12 cellular contexts compared by ENCODE assay signal in genomic region chr1:234433563-234434285, GRCh38. TPM values are rescaled to one million over a fixed set of nuclear protein-coding genes. Genes with fewer than 3 reads are reported as not detected.
DNase-seq lines count a peak whose midpoint lies in the region; ATAC-seq, FAIRE-seq and TF ChIP-seq lines count a peak whose summit lies in the region.
"Had no signal": no experiment of that assay in that cellular context is flagged by ENCODE, and none has a peak within 500 bp of the region (broad histone marks: within the 10 kb centered on the region; RNA-seq: fewer than 3 reads in every experiment).

No MANE protein-coding gene starts in this region.

- FAIRE-seq in RCC 7860 (lab: Jason Lieb, UNC): peak; percentile 84

- H3K4me3 ChIP-seq in GM12865 (ENCODE audit: low read depth, low read length): no peak overlapping the region
- no peak overlapping the region for H3K4me3 ChIP-seq in CD8-positive, alpha-beta memory T cell (ENCODE audit: low read length)
- H3K4me3 ChIP-seq: adrenal gland had no signal

- no peaks in the 10 kb centered on the region for H3K4me1 ChIP-seq in CD8-positive, alpha-beta memory T cell (ENCODE audit: insufficient read depth, low read length)
- H3K4me1 ChIP-seq: adrenal gland had no signal

- peak overlapping the region in 1 of 8 donors; percentile 43 for H3K27ac Mint-ChIP-seq in CD8-positive, alpha-beta memory T cell
- H3K27ac Mint-ChIP-seq: T-helper 2 cell treated with Interferon-gamma antibody and Interleukin-4, amounts not matched to agents 5 μg/mL and 100 μg/mL, for 36 hours had no signal

- H3K27ac ChIP-seq in CD8-positive, alpha-beta memory T cell (ENCODE audit: low read depth, low read length): no peak overlapping the region
- H3K27ac ChIP-seq: adrenal gland had no signal

- no peaks in the 10 kb centered on the region for H3K27me3 ChIP-seq in CD8-positive, alpha-beta memory T cell (ENCODE audit: insufficient read depth, low read length, poor library complexity, severe bottlenecking)
- H3K27me3 ChIP-seq: adrenal gland had no signal

- no peak overlapping the region for H3K4me3 Mint-ChIP-seq in CD8-positive, alpha-beta memory T cell
- H3K4me3 Mint-ChIP-seq: T-helper 2 cell treated with Interferon-gamma antibody and Interleukin-4, amounts not matched to agents 5 μg/mL and 100 μg/mL, for 36 hours had no signal

- CTCF ChIA-PET in CD8-positive, alpha-beta memory T cell (lab: Charles Lee): no interaction called here

- TF ChIP-seq CTCF in GM12865 (IDR thresholded peaks at IDR 0.05; ENCODE audit: insufficient read depth, low read depth, low read length, missing control alignments): no peak

- ATAC-seq in left colon: no peak
- no peak for ATAC-seq in HG03135 (IDR thresholded peaks at IDR 0.05; ENCODE audit: unreplicated experiment)

- peaks cover 19 to 82% (median 33%) of the 10 kb centered on the region in 3 donors for H3K36me3 Mint-ChIP-seq in CD8-positive, alpha-beta memory T cell

- POLR2A ChIA-PET in CD8-positive, alpha-beta memory T cell (lab: Charles Lee): no interaction called here

- intact Hi-C loops in left colon (cut with DNase I, micrococcal nuclease): no loop called here

- peaks cover 10% of the 10 kb centered on the region for H3K36me3 ChIP-seq in CD8-positive, alpha-beta memory T cell (ENCODE audit: insufficient read depth, low read length)

- peaks cover 2 to 5% (median 4%) of the 10 kb centered on the region in 3 donors for H3K4me1 Mint-ChIP-seq in CD8-positive, alpha-beta memory T cell

- no peaks in the 10 kb centered on the region for H3K27me3 Mint-ChIP-seq in CD8-positive, alpha-beta memory T cell

- no peaks in the 10 kb centered on the region for H3K9me3 Mint-ChIP-seq in CD8-positive, alpha-beta memory T cell
- H3K9me3 Mint-ChIP-seq: T-helper 2 cell treated with Interferon-gamma antibody and Interleukin-4, amounts not matched to agents 5 μg/mL and 100 μg/mL, for 36 hours had no signal

- DNase-seq in GM12865 (ENCODE audit: low read depth) (peak; percentile 24), H4 (ENCODE audit: low spot score) (peak; percentile 51), RCC 7860 (ENCODE audit: low spot score) (peak; percentile 76), kidney tubule cell (ENCODE audit: low spot score) (peak; percentile 82), cerebellum (ENCODE audit: low spot score) (no peak), left colon (no peak)
- no peak for DNase-seq in CD8-positive, alpha-beta memory T cell
- DNase-seq: adrenal gland; NCI-H1417 treated with DMSO at 0.1 percent for 48 hours; stimulated activated CD4-positive, alpha-beta T cell treated with anti-CD3 and anti-CD28 coated beads, Interleukin-12 subunit alpha, Interleukin-12 subunit beta, amount 100 ng/mL, for 4 hours had no signal

- no peaks in the 10 kb centered on the region for H3K9me3 ChIP-seq in CD8-positive, alpha-beta memory T cell (ENCODE audit: low read length)
- H3K9me3 ChIP-seq: adrenal gland had no signal

RNA-seq across cellular contexts. Expression of gene TARBP1, which starts 45.3 kb away (rescaled TPM):
- total RNA-seq in H4 (2014; rRNA removed; shearing (Covaris generic)): 14.7 and 16.7 TPM in 2 replicates
- total RNA-seq in cerebellum: 88.7 TPM
- 10 to 100 TPM; 34.8 to 36.4 TPM for total RNA-seq in CD8-positive, alpha-beta memory T cell
- polyA plus RNA-seq in CD8-positive, alpha-beta memory T cell: 15.0 TPM
- total RNA-seq in left colon: 10 to 100 TPM; 19.9 to 30.5 TPM

Comparison
In these comparisons a context has a peak if more than half of its experiments do, and no peak if none do; other contexts are left out.
1. DNase-seq: peak in GM12865 (single experiment), H4 (single experiment), RCC 7860 (single experiment) and kidney tubule cell (single experiment); none in cerebellum (single experiment), CD8-positive, alpha-beta memory T cell (0 of 5) and left colon (0 of 2).